29 cellular contexts compared by ENCODE assay signal in genomic region chr22:40506762-40507161, GRCh38.
DNase-seq lines count a peak whose midpoint lies in the region; ATAC-seq and TF ChIP-seq lines count a peak whose summit lies in the region.
"Had no signal": no experiment of that assay in that cellular context is flagged by ENCODE, and none has a peak within 500 bp of the region (broad histone marks: within the 10 kb centered on the region; RNA-seq: fewer than 3 reads in every experiment).

No MANE protein-coding gene starts in this region.

- H3K4me3 Mint-ChIP-seq in chondrocyte (ENCODE audit: unreplicated experiment): no peak overlapping the region
- H3K4me3 Mint-ChIP-seq: CD14-positive monocyte; CD8-positive, alpha-beta memory T cell; T-helper 1 cell treated with Interleukin-12 subunit alpha and Interleukin-12 subunit beta and Interleukin-4 antibody, amounts not matched to agents 30 μg/mL and 1 μg/mL, for 36 hours had no signal

- no peaks in the 10 kb centered on the region for H3K36me3 Mint-ChIP-seq in chondrocyte (ENCODE audit: low read depth)

- H3K4me2 ChIP-seq in OCI-LY7 (ENCODE audit: low read length): peak overlapping the region; percentile 61
- no peak overlapping the region for H3K4me2 ChIP-seq in hepatocyte

- 53 to 56% methylated on average over 3 of the region's 3 CpGs for WGBS in thyroid gland, 2 donors
- 89% methylated on average over 3 of the region's 3 CpGs for WGBS in hepatocyte (ENCODE audit: low lambda C conversion rate, missing lambda C conversion rate)

- H3K27ac ChIP-seq in HEK293 (ENCODE audit: extremely low read depth, low read depth, low read length): no peak overlapping the region
- peak overlapping the region; percentile 53 for H3K27ac ChIP-seq in OCI-LY7 (ENCODE audit: low read depth, low read length, poor library complexity, severe bottlenecking)
- peak overlapping the region; percentile 16 to 89 (median 28) for H3K27ac ChIP-seq in thyroid gland
- no peak overlapping the region for H3K27ac ChIP-seq in hepatocyte
- H3K27ac ChIP-seq: SK-N-MC had no signal

- DNase-seq in OCI-LY7 (ENCODE audit: low spot score) (no peak), chondrocyte (ENCODE audit: low spot score) (no peak), thyroid gland (no peak), Ammon's horn (ENCODE audit: low spot score) (no peak), hepatocyte (ENCODE audit: low spot score) (no peak)
- DNase-seq: BE2C; Calu3; CD8-positive, alpha-beta memory T cell; DMS153; DND-41; GOT3; HCEC 1CT; MG63; NCI-H1105 treated with DMSO at 0.1 percent for 48 hours; NCI-H146; NCI-H1930; NCI-H2107; NCI-H446 treated with DMSO at 0.1 percent for 48 hours; NCI-H526; NCI-H82; NK-92 treated with Interleukin-12 subunit alpha and Interleukin-12 subunit beta, amount 100 ng/mL, for 24 hours; SIG-M5; SW 1271 had no signal

- H4K20me1 ChIP-seq in OCI-LY7 (ENCODE audit: insufficient read depth, low read length) (peaks cover 8% of the 10 kb centered on the region; the same call in 1 of the 2 replicates), hepatocyte (ENCODE audit: insufficient read depth, poor library complexity, severe bottlenecking) (no peaks in the 10 kb centered on the region)

- BruUV-seq in OCI-LY7 (replicated peaks; lab: Mats Ljungman, UMichigan): no TSS peak

- CTCF ChIA-PET in HEK293 (lab: Yijun Ruan, JAX) (interaction anchor here (0.6 to 1.5 kb wide), 7 partner anchors 19 to 392 kb away, joined by 3 to 14 read pairs (median 5); no protein-coding TSS in a partner anchor), OCI-LY7 (lab: Charles Lee; ENCODE audit: unreplicated experiment) (no interaction called here)

- no peaks in the 10 kb centered on the region for H3K9me3 ChIP-seq in HEK293 (ENCODE audit: control insufficient read depth, insufficient read depth, low read depth, low read length)
- H3K9me3 ChIP-seq in OCI-LY7 (ENCODE audit: low read length): no peaks in the 10 kb centered on the region
- H3K9me3 ChIP-seq in thyroid gland: no peaks in the 10 kb centered on the region
- no peaks in the 10 kb centered on the region for H3K9me3 ChIP-seq in hepatocyte (ENCODE audit: low read depth)
- H3K9me3 ChIP-seq: BE2C, MG63 had no signal

- no peaks in the 10 kb centered on the region for H3K36me3 ChIP-seq in HEK293 (ENCODE audit: control insufficient read depth in 2 of 2, insufficient read depth in 1 of 2, low read length in 2 of 2)
- peaks cover 3% of the 10 kb centered on the region; the same call in 1 of the 2 replicates for H3K36me3 ChIP-seq in OCI-LY7 (ENCODE audit: insufficient read depth, low read length)
- H3K36me3 ChIP-seq in thyroid gland: no peaks in the 10 kb centered on the region
- no peaks in the 10 kb centered on the region for H3K36me3 ChIP-seq in hepatocyte (replicated peaks; ENCODE audit: insufficient read depth, low read depth)
- H3K36me3 ChIP-seq: BE2C had no signal

- TF ChIP-seq CTCF in HEK293 (tag by site-specific recombination; IDR thresholded peaks at IDR 0.05): no peak
- TF ChIP-seq CTCF in OCI-LY7 (conservative IDR thresholded peaks at IDR 0.05; ENCODE audit: low read length): no peak
- TF ChIP-seq CTCF in chondrocyte (IDR thresholded peaks at IDR 0.05): no peak
- no peak for TF ChIP-seq CTCF in thyroid gland (IDR thresholded peaks at IDR 0.05)
- TF ChIP-seq CTCF in hepatocyte (IDR thresholded peaks at IDR 0.05; ENCODE audit: poor library complexity): no peak

- H3K27me3 ChIP-seq in thyroid gland (no peaks in the 10 kb centered on the region), hepatocyte (no peaks in the 10 kb centered on the region)
- H3K27me3 ChIP-seq: BE2C, MG63 had no signal

- H3K9me2 ChIP-seq in OCI-LY7 (ENCODE audit: insufficient read depth, low read length) (no peaks in the 10 kb centered on the region), hepatocyte (replicated peaks; ENCODE audit: insufficient read depth) (no peaks in the 10 kb centered on the region)

- no peaks in the 10 kb centered on the region for H3K9me3 Mint-ChIP-seq in chondrocyte (ENCODE audit: low read depth)
- H3K9me3 Mint-ChIP-seq: CD8-positive, alpha-beta memory T cell; T-helper 1 cell treated with Interleukin-12 subunit alpha and Interleukin-12 subunit beta and Interleukin-4 antibody, amounts not matched to agents 30 μg/mL and 1 μg/mL, for 36 hours had no signal

- H2AFZ ChIP-seq in OCI-LY7 (ENCODE audit: low read length): no peak overlapping the region
- H2AFZ ChIP-seq in hepatocyte: no peak overlapping the region

- peak overlapping the region; percentile 22 for H3K27ac Mint-ChIP-seq in chondrocyte (ENCODE audit: unreplicated experiment)
- H3K27ac Mint-ChIP-seq: CD8-positive, alpha-beta memory T cell; T-helper 1 cell treated with Interleukin-12 subunit alpha and Interleukin-12 subunit beta and Interleukin-4 antibody, amounts not matched to agents 30 μg/mL and 1 μg/mL, for 36 hours had no signal

- no peak overlapping the region for H3K4me3 ChIP-seq in HEK293 (ENCODE audit: low read depth, low read length)
- no peak overlapping the region for H3K4me3 ChIP-seq in OCI-LY7 (ENCODE audit: low read depth, low read length, poor library complexity, severe bottlenecking)
- H3K4me3 ChIP-seq in thyroid gland (replicated peaks in 1 of 3): no peak overlapping the region
- no peak overlapping the region for H3K4me3 ChIP-seq in hepatocyte
- H3K4me3 ChIP-seq: MG63, SK-N-MC had no signal

- intact Hi-C loops in OCI-LY7 (cut with micrococcal nuclease; ENCODE audit: unreplicated experiment): no loop called here
- intact Hi-C loops in thyroid gland (cut with DNase I): no loop called here

- no peaks in the 10 kb centered on the region for H3K27me3 Mint-ChIP-seq in chondrocyte (ENCODE audit: low read depth)
- H3K27me3 Mint-ChIP-seq: CD8-positive, alpha-beta memory T cell had no signal

- H3K79me2 ChIP-seq in OCI-LY7 (ENCODE audit: insufficient read depth, low read depth, low read length) (peaks cover 23% of the 10 kb centered on the region; the same call in 1 of the 2 replicates), hepatocyte (peaks cover 43% of the 10 kb centered on the region)

- POLR2A ChIA-PET in HEK293 (lab: Yijun Ruan, JAX) (interaction anchor here (1.3 kb wide), 1 partner anchor 144 kb away, joined by 4 read pairs; no protein-coding TSS in a partner anchor), OCI-LY7 (lab: Charles Lee) (interaction anchor here (1.5 to 1.7 kb wide), 2 partner anchors 13 to 76 kb away, joined by 3 to 6 read pairs; no protein-coding TSS in a partner anchor)

- H3K4me1 ChIP-seq in HEK293 (ENCODE audit: control insufficient read depth, insufficient read depth, low read length) (peaks cover 39% of the 10 kb centered on the region), OCI-LY7 (ENCODE audit: insufficient read depth, low read length, poor library complexity, severe bottlenecking) (peaks cover 59% of the 10 kb centered on the region), thyroid gland (peaks cover 51 to 56% of the 10 kb centered on the region in 2 donors), hepatocyte (ENCODE audit: insufficient read depth) (peaks cover 32% of the 10 kb centered on the region)

- ATAC-seq in GM19351 (IDR thresholded peaks at IDR 0.05; ENCODE audit: unreplicated experiment): no peak
- ATAC-seq: Panc1 had no signal

- TF ChIP-seq POLR2A in thyroid gland (IDR thresholded peaks at IDR 0.05): no peak

- peaks cover 78% of the 10 kb centered on the region for H3K4me1 Mint-ChIP-seq in chondrocyte (ENCODE audit: low read depth)

TF ChIP-seq in HEK293, 187 proteins besides CTCF, POLR2A, EP300 and RAD21:
- TF ChIP-seq ZNF174 (tag by site-specific recombination; IDR thresholded peaks at IDR 0.05): no peak
- TF ChIP-seq, protein P1, sequence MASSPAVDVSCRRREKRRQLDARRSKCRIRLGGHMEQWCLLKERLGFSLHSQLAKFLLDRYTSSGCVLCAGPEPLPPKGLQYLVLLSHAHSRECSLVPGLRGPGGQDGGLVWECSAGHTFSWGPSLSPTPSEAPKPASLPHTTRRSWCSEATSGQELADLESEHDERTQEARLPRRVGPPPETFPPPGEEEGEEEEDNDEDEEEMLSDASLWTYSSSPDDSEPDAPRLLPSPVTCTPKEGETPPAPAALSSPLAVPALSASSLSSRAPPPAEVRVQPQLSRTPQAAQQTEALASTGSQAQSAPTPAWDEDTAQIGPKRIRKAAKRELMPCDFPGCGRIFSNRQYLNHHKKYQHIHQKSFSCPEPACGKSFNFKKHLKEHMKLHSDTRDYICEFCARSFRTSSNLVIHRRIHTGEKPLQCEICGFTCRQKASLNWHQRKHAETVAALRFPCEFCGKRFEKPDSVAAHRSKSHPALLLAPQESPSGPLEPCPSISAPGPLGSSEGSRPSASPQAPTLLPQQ (tag by site-specific recombination; IDR thresholded peaks at IDR 0.05): no peak
- 0 out of 2 replicates have a peak, but pooled peaks have one; percentile 12 for TF ChIP-seq ZBTB44 (tag by site-specific recombination; IDR thresholded peaks at IDR 0.05)

Comparison
In these comparisons a context has a peak if more than half of its experiments do, and no peak if none do; other contexts are left out.
1. H3K27ac ChIP-seq: peak in OCI-LY7 (single experiment) and thyroid gland (3 of 3); none in HEK293 (single experiment) and hepatocyte (single experiment).